Comparison of ENCODE assay signal across 10 cellular contexts in the genomic region with DNA sequence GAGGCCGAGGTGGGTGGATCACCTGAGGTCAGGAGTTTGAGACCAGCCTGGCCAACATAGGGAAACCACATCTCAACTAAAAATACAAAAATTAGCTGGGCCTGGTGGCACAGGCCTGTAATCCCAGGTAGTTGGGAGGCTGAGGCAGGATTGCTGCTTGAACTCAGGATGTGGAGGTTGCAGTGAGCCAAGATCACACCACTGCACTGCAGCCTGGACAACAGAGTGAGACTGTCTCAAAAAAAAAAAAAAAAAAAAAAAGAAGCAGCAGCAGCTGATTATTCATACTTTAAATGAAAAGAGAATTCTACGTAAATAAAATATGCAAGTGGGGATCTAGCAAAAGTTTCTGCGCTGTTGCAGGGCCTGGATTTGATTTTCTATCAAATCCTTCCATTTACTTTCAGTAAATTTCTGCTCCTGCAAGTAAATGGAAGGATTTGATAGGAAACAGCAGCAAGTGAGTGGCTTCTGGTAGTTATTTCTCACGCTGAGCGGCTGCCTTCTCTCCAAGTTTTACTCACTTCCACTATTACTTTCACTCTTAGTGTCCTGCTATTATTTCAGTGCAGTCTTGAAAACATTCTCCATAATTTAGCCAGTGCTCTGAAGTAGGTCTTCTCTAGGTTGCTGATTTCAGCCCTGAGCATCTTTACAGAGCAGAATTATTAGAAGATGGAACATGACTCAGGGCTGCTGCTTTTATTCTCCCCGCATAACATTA.
DNase-seq lines count a peak whose midpoint lies in the region; ATAC-seq and TF ChIP-seq lines count a peak whose summit lies in the region.
"Had no signal": no experiment of that assay in that cellular context is flagged by ENCODE, and none has a peak within 500 bp of the region (broad histone marks: within the 10 kb centered on the region; RNA-seq: fewer than 3 reads in every experiment).

No MANE protein-coding gene starts in this region.

- H3K27ac Mint-ChIP-seq in CD8-positive, alpha-beta memory T cell, result peak overlapping the region in 3 of 8 donors; percentile 37 to 83 (median 72)
- no peak overlapping the region for H3K27ac Mint-ChIP-seq in CD14-positive monocyte

- DNase-seq in CD8-positive, alpha-beta memory T cell, result no peak
- DNase-seq in kidney glomerular epithelial cell (lab: John Stamatoyannopoulos, UW), result no peak
- no peak for DNase-seq in CD14-positive monocyte (ENCODE audit: low spot score)
- no peak for DNase-seq in GOT3 (lab: John Stamatoyannopoulos, UW)
- DNase-seq in central memory CD4-positive, alpha-beta T cell, result no peak

- no peaks in the 10 kb centered on the region for H3K4me1 ChIP-seq in CD8-positive, alpha-beta memory T cell (ENCODE audit: insufficient read depth, low read length)
- H3K4me1 ChIP-seq: ascending aorta, BLaER1 had no signal

- peaks cover 0 to 2% of the 10 kb centered on the region in 2 donors for H3K27me3 Mint-ChIP-seq in CD8-positive, alpha-beta memory T cell
- peaks cover 0 to 2% (median 0%) of the 10 kb centered on the region in 3 donors for H3K27me3 Mint-ChIP-seq in CD14-positive monocyte (ENCODE audit: low read depth in 3 of 3)

- H3K36me3 ChIP-seq in CD8-positive, alpha-beta memory T cell (ENCODE audit: insufficient read depth, low read length), result no peaks in the 10 kb centered on the region
- H3K36me3 ChIP-seq: ascending aorta, BLaER1 had no signal

- no peak overlapping the region for H3K27ac ChIP-seq in CD8-positive, alpha-beta memory T cell (ENCODE audit: low read depth, low read length)
- H3K27ac ChIP-seq: ascending aorta, BLaER1 had no signal

- no peaks in the 10 kb centered on the region for H3K27me3 ChIP-seq in CD8-positive, alpha-beta memory T cell (ENCODE audit: insufficient read depth, low read length, poor library complexity, severe bottlenecking)
- H3K27me3 ChIP-seq: ascending aorta, BLaER1 had no signal

- CTCF ChIA-PET in CD8-positive, alpha-beta memory T cell (lab: Charles Lee), result interaction anchor here (0.9 to 1.6 kb wide), 2 partner anchors 8 to 10 kb away, joined by 3 to 5 read pairs; no protein-coding TSS in a partner anchor

- no peaks in the 10 kb centered on the region for H3K9me3 Mint-ChIP-seq in CD8-positive, alpha-beta memory T cell
- H3K9me3 Mint-ChIP-seq in CD14-positive monocyte, result no peaks in the 10 kb centered on the region

- peaks cover 4 to 8% (median 7%) of the 10 kb centered on the region in 3 donors for H3K4me1 Mint-ChIP-seq in CD8-positive, alpha-beta memory T cell
- peaks cover 4% of the 10 kb centered on the region for H3K4me1 Mint-ChIP-seq in CD14-positive monocyte

- H3K4me3 Mint-ChIP-seq in CD8-positive, alpha-beta memory T cell, result peak overlapping the region in 4 of 7 donors; percentile 2 to 41 (median 24)
- no peak overlapping the region for H3K4me3 Mint-ChIP-seq in CD14-positive monocyte

- ATAC-seq in GM19025 (IDR thresholded peaks at IDR 0.05; ENCODE audit: low read depth, unreplicated experiment) (peak; percentile 87), HG02759 (IDR thresholded peaks at IDR 0.05; ENCODE audit: unreplicated experiment) (peak; percentile 96), HG03558 (IDR thresholded peaks at IDR 0.05; ENCODE audit: extremely low read depth, unreplicated experiment) (peak; percentile 91)

- no peak overlapping the region for H3K4me3 ChIP-seq in CD8-positive, alpha-beta memory T cell (ENCODE audit: low read length)
- H3K4me3 ChIP-seq: ascending aorta, BLaER1 had no signal

- no peaks in the 10 kb centered on the region for H3K9me3 ChIP-seq in CD8-positive, alpha-beta memory T cell (ENCODE audit: low read length)
- H3K9me3 ChIP-seq: ascending aorta, BLaER1 had no signal

- H3K36me3 Mint-ChIP-seq in CD8-positive, alpha-beta memory T cell, result peaks cover 0 to 5% (median 2%) of the 10 kb centered on the region in 3 donors
- no peaks in the 10 kb centered on the region for H3K36me3 Mint-ChIP-seq in CD14-positive monocyte

- POLR2A ChIA-PET in CD8-positive, alpha-beta memory T cell (lab: Charles Lee), result interaction anchor here (0.6 kb wide), 1 partner anchor 169 kb away, joined by 6 read pairs; no protein-coding TSS in a partner anchor

- intact Hi-C loops in CD14-positive monocyte (cut with micrococcal nuclease), result no loop called here

- no peak for TF ChIP-seq CTCF in CD14-positive monocyte (IDR thresholded peaks at IDR 0.05)

Comparison
In these comparisons a context has a peak if more than half of its experiments do, and no peak if none do; other contexts are left out.
1. H3K4me3 Mint-ChIP-seq: peak in CD8-positive, alpha-beta memory T cell (4 of 7); none in CD14-positive monocyte (0 of 2).
2. Peak in every context shown above with its lines, with median percentiles within 50 percentile points of each other: ATAC-seq.